In genomic region chr6:36443951-36444428, GRCh38 we compare ENCODE assay signal across 8 cellular contexts. TPM values are rescaled to one million over a fixed set of nuclear protein-coding genes. Genes with fewer than 3 reads are reported as not detected.
DNase-seq lines count a peak whose midpoint lies in the region; ATAC-seq, FAIRE-seq and TF ChIP-seq lines count a peak whose summit lies in the region.

No MANE protein-coding gene starts in this region.

- H3K4me1 ChIP-seq in iPS-18a (ENCODE audit: control insufficient read depth, low read depth, low read length): peaks cover 27% of the 10 kb centered on the region
- H3K4me1 ChIP-seq in small intestine (ENCODE audit: control insufficient read depth in 2 of 2, insufficient read depth in 1 of 2, low read depth in 1 of 2, low read length in 1 of 2): peaks cover 4 to 8% of the 10 kb centered on the region in 2 donors

- peak overlapping the region; percentile 96 to 97 for H3K27ac Mint-ChIP-seq in activated naive CD4-positive, alpha-beta T cell treated with anti-CD3 and anti-CD28 coated beads, Interleukin-2, amount 50 U/mL, for 72 hours

- H3K36me3 ChIP-seq in iPS-18a (ENCODE audit: control insufficient read depth, low read depth, low read length) (no peaks in the 10 kb centered on the region), small intestine (ENCODE audit: control insufficient read depth in 2 of 2, insufficient read depth in 2 of 2, low read length in 2 of 2) (peaks cover 0 to 3% of the 10 kb centered on the region in 2 donors)

- no peak overlapping the region for H3K27ac ChIP-seq in iPS-18a (ENCODE audit: low read length)
- peak overlapping the region; percentile 61 to 68 for H3K27ac ChIP-seq in small intestine (ENCODE audit: low read depth in 1 of 2, low read length in 1 of 2)

- no peak for FAIRE-seq in small intestine (lab: Jason Lieb, UNC)

- peaks cover 5% of the 10 kb centered on the region in 2 donors for H3K9me3 Mint-ChIP-seq in activated naive CD4-positive, alpha-beta T cell treated with anti-CD3 and anti-CD28 coated beads, Interleukin-2, amount 50 U/mL, for 72 hours

- H3K27me3 ChIP-seq in iPS-18a (ENCODE audit: control insufficient read depth, insufficient read depth, low read length) (peaks cover 3% of the 10 kb centered on the region), small intestine (ENCODE audit: control insufficient read depth in 2 of 2, insufficient read depth in 2 of 2, low read length in 2 of 2) (no peaks in the 10 kb centered on the region)

- peak; percentile 33; the same call in 1 of the 2 replicates for TF ChIP-seq CTCF in LNCaP clone FGC (IDR thresholded peaks at IDR 0.05; ENCODE audit: control insufficient read depth, extremely low read depth, insufficient read depth)

- H3K9me3 ChIP-seq in iPS-18a (ENCODE audit: control insufficient read depth, low read depth, low read length) (no peaks in the 10 kb centered on the region), small intestine (ENCODE audit: control insufficient read depth, low read depth) (no peaks in the 10 kb centered on the region)

- WGBS in small intestine, 3 donors: 5 to 17% (median 12%) methylated on average over 7 of the region's 7 CpGs

- no peak for ATAC-seq in activated naive CD4-positive, alpha-beta T cell treated with anti-CD3 and anti-CD28 coated beads, Interleukin-2, amount 50 U/mL, for 72 hours

- H3K36me3 Mint-ChIP-seq in activated naive CD4-positive, alpha-beta T cell treated with anti-CD3 and anti-CD28 coated beads, Interleukin-2, amount 50 U/mL, for 72 hours: peaks cover 19 to 28% of the 10 kb centered on the region in 2 donors

- H3K4me3 ChIP-seq in LNCaP clone FGC (ENCODE audit: low read depth, low read length) (peak overlapping the region; percentile 93), iPS-18a (ENCODE audit: low read length) (peak overlapping the region; percentile 97), small intestine (ENCODE audit: low read depth in 1 of 2, low read length in 2 of 2) (peak overlapping the region in 1 of 2 donors; percentile 86)

- H3K9ac ChIP-seq in iPS-18a (ENCODE audit: low read length): peak overlapping the region; percentile 92

- DNase-seq in NCI-H1105 treated with DMSO at 0.1 percent for 48 hours (lab: John Stamatoyannopoulos, UW) (peak; percentile 24), NCI-H1105 (lab: John Stamatoyannopoulos, UW) (no peak), LNCaP clone FGC (ENCODE audit: low read depth) (no peak), small intestine (peak; percentile 39), epidermal melanocyte (ENCODE audit: insufficient read length, low spot score) (no peak), SIG-M5 (lab: John Stamatoyannopoulos, UW) (no peak)
- DNase-seq in activated naive CD4-positive, alpha-beta T cell treated with anti-CD3 and anti-CD28 coated beads, Interleukin-2, amount 50 U/mL, for 72 hours (ENCODE audit: low spot score in 2 of 2): no peak

RNA-seq across cellular contexts. Expression of gene KCTD20, which starts 1.2 kb away (rescaled TPM):
- 10 to 100 TPM; 28.9 to 54.8 TPM for total RNA-seq in activated naive CD4-positive, alpha-beta T cell treated with anti-CD3 and anti-CD28 coated beads, Interleukin-2, amount 50 U/mL, for 72 hours
- 10 to 100 TPM; 13.8 to 17.9 (median 17.4) TPM for polyA plus RNA-seq in small intestine

RNA-seq across cellular contexts. Expression of gene PXT1, which starts 1.3 kb away (rescaled TPM):
- total RNA-seq in activated naive CD4-positive, alpha-beta T cell treated with anti-CD3 and anti-CD28 coated beads, Interleukin-2, amount 50 U/mL, for 72 hours: under 1 TPM in 1 of 2 donors, not detected in 1; 0.80 TPM
- polyA plus RNA-seq in small intestine: not detected

RNA-seq across cellular contexts. Expression of gene ETV7, which starts 56.5 kb away (rescaled TPM):
- total RNA-seq in activated naive CD4-positive, alpha-beta T cell treated with anti-CD3 and anti-CD28 coated beads, Interleukin-2, amount 50 U/mL, for 72 hours: 1 to 10 TPM in 1 of 2 donors, under 1 TPM in 1; 0.16 to 2.0 TPM
- polyA plus RNA-seq in small intestine: 10 to 100 TPM; 12.5 to 26.2 (median 19.5) TPM

Comparison
In these comparisons a context has a peak if more than half of its experiments do, and no peak if none do; other contexts are left out.
1. DNase-seq: peak in NCI-H1105 treated with DMSO at 0.1 percent for 48 hours (single experiment) and small intestine (single experiment); none in NCI-H1105 (single experiment), LNCaP clone FGC (single experiment), activated naive CD4-positive, alpha-beta T cell treated with anti-CD3 and anti-CD28 coated beads, Interleukin-2, amount 50 U/mL, for 72 hours (0 of 2), epidermal melanocyte (single experiment) and SIG-M5 (single experiment).